In genomic region chr3:21226086-21226485, GRCh38 we compare ENCODE assay signal across 23 cellular contexts.
"Had no signal": no experiment of that assay in that cellular context is flagged by ENCODE, and none has a peak within 500 bp of the region (broad histone marks: within the 10 kb centered on the region; RNA-seq: fewer than 3 reads in every experiment).

No MANE protein-coding gene starts in this region.

- DNase-seq: activated B cell treated with CpG ODN at 0.5 μM for 24 hours; activated CD4-positive, alpha-beta T cell treated with anti-CD3 and anti-CD28 coated beads for 36 hours; activated CD4-positive, alpha-beta T cell treated with anti-CD3 and anti-CD28 coated beads, Interleukin-2, amount 50 U/mL, for 4 hours; activated CD8-positive, alpha-beta memory T cell treated with anti-CD3 and anti-CD28 coated beads, Interleukin-2, amount 50 U/mL, for 48 hours; activated naive CD4-positive, alpha-beta T cell; activated T-cell treated with anti-CD3 and anti-CD28 coated beads, Interleukin-2, amount 50 U/mL, for 4 hours; adrenal gland; effector CD4-positive, alpha-beta T cell; immature natural killer cell; kidney glomerular epithelial cell; mesenchymal stem cell; nephron progenitor cell; sigmoid colon; stimulated activated CD4-positive, alpha-beta T cell treated with anti-CD3 and anti-CD28 coated beads, Interleukin-15, amount 100 ng/mL, for 24 hours; stomach; T-helper 17 cell; transverse colon; uterus had no signal

- ATAC-seq: activated CD4-positive, alpha-beta T cell treated with anti-CD3 and anti-CD28 coated beads for 36 hours; activated T-cell treated with anti-CD3 and anti-CD28 coated beads, Interleukin-2, amount 50 U/mL, for 4 hours; mucosa of descending colon; stimulated activated memory B cell treated with anti-CD40 and anti-IgM and Interleukin-4, amounts not matched to agents 10 μg/mL and 1 μg/mL and 100 μg/mL, for 72 hours; T-helper 17 cell had no signal

- H3K9me3 ChIP-seq: adrenal gland, stomach, suprapubic skin, transverse colon, uterus had no signal

- H3K36me3 ChIP-seq: adrenal gland, sigmoid colon, stomach, suprapubic skin, transverse colon, uterus had no signal

- H3K27ac ChIP-seq: adrenal gland, hepatocyte, sigmoid colon, stomach, suprapubic skin, transverse colon, uterus had no signal

- H3K4me2 ChIP-seq: hepatocyte, smooth muscle cell had no signal

- H3K79me2 ChIP-seq: hepatocyte had no signal

- H3K4me1 ChIP-seq: adrenal gland, sigmoid colon, suprapubic skin, transverse colon, uterus had no signal

- H3K27me3 ChIP-seq: adrenal gland, hepatocyte, sigmoid colon, stomach, suprapubic skin, transverse colon, uterus had no signal

- H3K4me3 ChIP-seq: adrenal gland, hepatocyte, mucosa of descending colon, sigmoid colon, smooth muscle cell, stomach, suprapubic skin, transverse colon, uterus had no signal
